ENCODE assay signal across 1 cellular context in the genomic region with DNA sequence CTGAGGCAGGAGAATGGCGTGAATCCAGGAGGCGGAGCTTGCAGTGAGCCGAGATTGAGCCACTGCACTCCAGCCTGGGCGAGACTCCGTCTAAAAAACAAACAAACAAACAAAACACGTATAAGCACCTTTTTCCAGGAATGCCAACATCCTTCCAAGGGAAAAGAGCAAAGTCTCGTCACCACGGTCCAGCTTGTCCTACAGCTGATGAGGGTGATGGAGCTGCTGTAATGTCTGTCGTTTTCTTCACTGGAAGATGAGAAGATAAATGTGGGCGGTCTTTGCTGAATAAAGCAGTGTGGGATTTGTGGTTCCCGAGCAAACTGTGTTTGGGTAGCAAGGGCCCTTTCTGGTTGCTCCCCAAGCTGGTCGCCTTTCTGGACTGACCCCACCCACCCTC.
TF ChIP-seq lines count a peak whose summit lies in the region.

No MANE protein-coding gene starts in this region.

TF ChIP-seq in A549, 52 proteins besides CTCF, POLR2A, EP300 and RAD21 (continued from another document):
- no peak for TF ChIP-seq HES2 (IDR thresholded peaks at IDR 0.05)
